In genomic region chr1:114388432-114389003, GRCh38 we compare ENCODE assay signal across 1 cellular context.
TF ChIP-seq lines count a peak whose summit lies in the region.

No MANE protein-coding gene starts in this region.

TF ChIP-seq in K562, 482 proteins besides CTCF, POLR2A, EP300 and RAD21 (continued from another document and continues in another):
- TF ChIP-seq, protein P1, sequence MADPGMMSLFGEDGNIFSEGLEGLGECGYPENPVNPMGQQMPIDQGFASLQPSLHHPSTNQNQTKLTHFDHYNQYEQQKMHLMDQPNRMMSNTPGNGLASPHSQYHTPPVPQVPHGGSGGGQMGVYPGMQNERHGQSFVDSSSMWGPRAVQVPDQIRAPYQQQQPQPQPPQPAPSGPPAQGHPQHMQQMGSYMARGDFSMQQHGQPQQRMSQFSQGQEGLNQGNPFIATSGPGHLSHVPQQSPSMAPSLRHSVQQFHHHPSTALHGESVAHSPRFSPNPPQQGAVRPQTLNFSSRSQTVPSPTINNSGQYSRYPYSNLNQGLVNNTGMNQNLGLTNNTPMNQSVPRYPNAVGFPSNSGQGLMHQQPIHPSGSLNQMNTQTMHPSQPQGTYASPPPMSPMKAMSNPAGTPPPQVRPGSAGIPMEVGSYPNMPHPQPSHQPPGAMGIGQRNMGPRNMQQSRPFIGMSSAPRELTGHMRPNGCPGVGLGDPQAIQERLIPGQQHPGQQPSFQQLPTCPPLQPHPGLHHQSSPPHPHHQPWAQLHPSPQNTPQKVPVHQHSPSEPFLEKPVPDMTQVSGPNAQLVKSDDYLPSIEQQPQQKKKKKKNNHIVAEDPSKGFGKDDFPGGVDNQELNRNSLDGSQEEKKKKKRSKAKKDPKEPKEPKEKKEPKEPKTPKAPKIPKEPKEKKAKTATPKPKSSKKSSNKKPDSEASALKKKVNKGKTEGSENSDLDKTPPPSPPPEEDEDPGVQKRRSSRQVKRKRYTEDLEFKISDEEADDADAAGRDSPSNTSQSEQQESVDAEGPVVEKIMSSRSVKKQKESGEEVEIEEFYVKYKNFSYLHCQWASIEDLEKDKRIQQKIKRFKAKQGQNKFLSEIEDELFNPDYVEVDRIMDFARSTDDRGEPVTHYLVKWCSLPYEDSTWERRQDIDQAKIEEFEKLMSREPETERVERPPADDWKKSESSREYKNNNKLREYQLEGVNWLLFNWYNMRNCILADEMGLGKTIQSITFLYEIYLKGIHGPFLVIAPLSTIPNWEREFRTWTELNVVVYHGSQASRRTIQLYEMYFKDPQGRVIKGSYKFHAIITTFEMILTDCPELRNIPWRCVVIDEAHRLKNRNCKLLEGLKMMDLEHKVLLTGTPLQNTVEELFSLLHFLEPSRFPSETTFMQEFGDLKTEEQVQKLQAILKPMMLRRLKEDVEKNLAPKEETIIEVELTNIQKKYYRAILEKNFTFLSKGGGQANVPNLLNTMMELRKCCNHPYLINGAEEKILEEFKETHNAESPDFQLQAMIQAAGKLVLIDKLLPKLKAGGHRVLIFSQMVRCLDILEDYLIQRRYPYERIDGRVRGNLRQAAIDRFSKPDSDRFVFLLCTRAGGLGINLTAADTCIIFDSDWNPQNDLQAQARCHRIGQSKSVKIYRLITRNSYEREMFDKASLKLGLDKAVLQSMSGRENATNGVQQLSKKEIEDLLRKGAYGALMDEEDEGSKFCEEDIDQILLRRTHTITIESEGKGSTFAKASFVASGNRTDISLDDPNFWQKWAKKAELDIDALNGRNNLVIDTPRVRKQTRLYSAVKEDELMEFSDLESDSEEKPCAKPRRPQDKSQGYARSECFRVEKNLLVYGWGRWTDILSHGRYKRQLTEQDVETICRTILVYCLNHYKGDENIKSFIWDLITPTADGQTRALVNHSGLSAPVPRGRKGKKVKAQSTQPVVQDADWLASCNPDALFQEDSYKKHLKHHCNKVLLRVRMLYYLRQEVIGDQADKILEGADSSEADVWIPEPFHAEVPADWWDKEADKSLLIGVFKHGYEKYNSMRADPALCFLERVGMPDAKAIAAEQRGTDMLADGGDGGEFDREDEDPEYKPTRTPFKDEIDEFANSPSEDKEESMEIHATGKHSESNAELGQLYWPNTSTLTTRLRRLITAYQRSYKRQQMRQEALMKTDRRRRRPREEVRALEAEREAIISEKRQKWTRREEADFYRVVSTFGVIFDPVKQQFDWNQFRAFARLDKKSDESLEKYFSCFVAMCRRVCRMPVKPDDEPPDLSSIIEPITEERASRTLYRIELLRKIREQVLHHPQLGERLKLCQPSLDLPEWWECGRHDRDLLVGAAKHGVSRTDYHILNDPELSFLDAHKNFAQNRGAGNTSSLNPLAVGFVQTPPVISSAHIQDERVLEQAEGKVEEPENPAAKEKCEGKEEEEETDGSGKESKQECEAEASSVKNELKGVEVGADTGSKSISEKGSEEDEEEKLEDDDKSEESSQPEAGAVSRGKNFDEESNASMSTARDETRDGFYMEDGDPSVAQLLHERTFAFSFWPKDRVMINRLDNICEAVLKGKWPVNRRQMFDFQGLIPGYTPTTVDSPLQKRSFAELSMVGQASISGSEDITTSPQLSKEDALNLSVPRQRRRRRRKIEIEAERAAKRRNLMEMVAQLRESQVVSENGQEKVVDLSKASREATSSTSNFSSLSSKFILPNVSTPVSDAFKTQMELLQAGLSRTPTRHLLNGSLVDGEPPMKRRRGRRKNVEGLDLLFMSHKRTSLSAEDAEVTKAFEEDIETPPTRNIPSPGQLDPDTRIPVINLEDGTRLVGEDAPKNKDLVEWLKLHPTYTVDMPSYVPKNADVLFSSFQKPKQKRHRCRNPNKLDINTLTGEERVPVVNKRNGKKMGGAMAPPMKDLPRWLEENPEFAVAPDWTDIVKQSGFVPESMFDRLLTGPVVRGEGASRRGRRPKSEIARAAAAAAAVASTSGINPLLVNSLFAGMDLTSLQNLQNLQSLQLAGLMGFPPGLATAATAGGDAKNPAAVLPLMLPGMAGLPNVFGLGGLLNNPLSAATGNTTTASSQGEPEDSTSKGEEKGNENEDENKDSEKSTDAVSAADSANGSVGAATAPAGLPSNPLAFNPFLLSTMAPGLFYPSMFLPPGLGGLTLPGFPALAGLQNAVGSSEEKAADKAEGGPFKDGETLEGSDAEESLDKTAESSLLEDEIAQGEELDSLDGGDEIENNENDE (IDR thresholded peaks at IDR 0.05; ENCODE audit: low read depth, low read length): no peak
- TF ChIP-seq NFIC (IDR thresholded peaks at IDR 0.05) (peak; percentile 87), IRF2 (CRISPR knock-in tag; IDR thresholded peaks at IDR 0.05) (no peak), KAT8 (IDR thresholded peaks at IDR 0.05; ENCODE audit: low read depth) (no peak), SMAD4 (CRISPR knock-in tag; conservative IDR thresholded peaks at IDR 0.05) (peak; percentile 86), KDM4B (IDR thresholded peaks at IDR 0.05; ENCODE audit: borderline replicate concordance in 2 of 2, low read depth in 1 of 2) (no peak), POLR3G (IDR thresholded peaks at IDR 0.05; ENCODE audit: extremely low read depth, insufficient read length, insufficient replicate concordance) (no peak), MEIS2 (IDR thresholded peaks at IDR 0.05; ENCODE audit: partially characterized antibody) (peak; percentile 99), ARID1B (IDR thresholded peaks at IDR 0.05) (peak; percentile 99), MLLT1 (IDR thresholded peaks at IDR 0.05) (peak; percentile 21 to 53; a peak in 2 of 4 replicates), BHLHE40 (IDR thresholded peaks at IDR 0.05; ENCODE audit: low read length) (no peak), EGR1 (conservative IDR thresholded peaks at IDR 0.05) (peak; percentile 43), CCNT2 (IDR thresholded peaks at IDR 0.05; ENCODE audit: borderline replicate concordance, extremely low read depth, insufficient read length, low read depth, low read length) (peak; percentile 91), SIN3A (IDR thresholded peaks at IDR 0.05; ENCODE audit: borderline replicate concordance in 2 of 2, control insufficient read depth in 1 of 2, low read depth in 2 of 2, low read length in 2 of 2) (no peak), CREBBP (IDR thresholded peaks at IDR 0.05; ENCODE audit: low read depth, low read length) (no peak), BCOR (IDR thresholded peaks at IDR 0.05) (peak; percentile 50; the same call in 1 of the 2 replicates), CXXC5 (CRISPR knock-in tag; IDR thresholded peaks at IDR 0.05) (peak; percentile 61), GABPA (tag; conservative IDR thresholded peaks at IDR 0.05; ENCODE audit: low read depth) (no peak), YY1 (IDR thresholded peaks at IDR 0.05; ENCODE audit: borderline replicate concordance in 1 of 3, control insufficient read depth in 1 of 3, extremely low read depth in 1 of 3, insufficient read depth in 3 of 3, insufficient read length in 1 of 3, insufficient replicate concordance in 2 of 3, low read depth in 1 of 3, low read length in 2 of 3) (no peak), ZHX1 (conservative IDR thresholded peaks at IDR 0.05; ENCODE audit: low read length) (no peak), ZFP1 (CRISPR knock-in tag; IDR thresholded peaks at IDR 0.05) (peak; percentile 38; the same call in 1 of the 2 replicates), MCM2 (IDR thresholded peaks at IDR 0.05; ENCODE audit: low read depth) (no peak), ZNF583 (CRISPR knock-in tag; IDR thresholded peaks at IDR 0.05) (no peak), ZNF668 (CRISPR knock-in tag; IDR thresholded peaks at IDR 0.05) (peak; percentile 31; the same call in 1 of the 2 replicates), MNT (conservative IDR thresholded peaks at IDR 0.05) (peak; percentile 38 to 71; a peak in 2 of 4 replicates), HOXB6 (CRISPR knock-in tag; IDR thresholded peaks at IDR 0.05; ENCODE audit: borderline replicate concordance) (no peak), ZFP36 (IDR thresholded peaks at IDR 0.05; ENCODE audit: low read depth, low read length, partially characterized antibody) (no peak), E2F3 (CRISPR knock-in tag; IDR thresholded peaks at IDR 0.05) (no peak), ZBTB11 (CRISPR knock-in tag; IDR thresholded peaks at IDR 0.05) (peak in 1 of 3 experiments; percentile 66; a peak in 2 of 6 replicates)
- TF ChIP-seq, protein P2, sequence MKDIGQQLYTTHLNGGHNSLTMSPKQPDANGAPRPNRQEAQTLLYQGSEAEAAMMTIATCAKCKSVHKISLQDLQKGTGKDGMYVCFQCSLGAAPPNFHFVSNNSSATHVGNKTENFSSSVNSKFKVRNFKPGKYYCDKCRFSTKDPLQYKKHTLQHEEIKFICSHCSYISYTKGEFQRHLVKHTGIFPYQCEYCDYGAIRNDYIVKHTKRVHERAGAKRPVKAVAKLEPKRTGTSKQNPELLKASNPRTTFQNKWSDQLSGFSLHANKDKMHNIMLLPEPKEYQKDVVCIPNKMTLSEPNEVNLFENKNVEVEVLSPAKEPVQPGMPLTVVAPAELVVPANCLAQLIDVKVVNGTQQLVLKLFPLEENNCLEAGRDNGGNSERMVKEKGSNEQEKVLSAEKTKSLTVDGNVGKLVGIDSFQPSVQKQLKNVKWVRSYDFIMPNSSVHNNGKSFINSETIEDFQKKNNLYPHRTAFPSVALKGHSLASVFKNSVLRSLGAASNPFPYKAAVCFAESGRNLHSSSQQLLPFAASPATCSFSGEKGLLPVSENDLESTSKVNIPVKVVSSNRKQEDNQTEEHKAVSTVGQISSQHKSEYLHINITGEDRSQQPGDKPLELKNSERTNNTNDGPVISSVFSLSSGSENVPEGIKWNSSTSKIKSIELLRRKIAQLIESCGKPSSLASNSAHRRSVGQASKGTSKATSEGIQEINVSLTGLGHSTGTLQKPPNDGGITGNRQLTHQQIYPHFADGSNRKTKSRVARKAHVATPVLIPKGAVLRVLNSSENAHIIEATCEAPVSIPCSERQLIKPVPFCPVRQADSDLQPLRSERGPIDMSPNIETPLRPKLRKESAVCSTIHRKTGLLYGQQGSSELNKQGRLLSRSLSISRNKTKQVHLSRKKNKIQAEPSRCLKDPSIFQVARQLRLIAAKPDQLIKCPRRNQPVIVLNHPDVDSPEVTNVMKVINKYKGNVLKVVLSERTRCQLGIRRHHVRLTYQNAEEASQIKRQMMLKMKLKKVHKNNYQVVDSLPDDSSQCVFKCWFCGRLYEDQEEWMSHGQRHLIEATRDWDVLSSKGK (CRISPR knock-in tag; IDR thresholded peaks at IDR 0.05): no peak
- TF ChIP-seq, protein P3, sequence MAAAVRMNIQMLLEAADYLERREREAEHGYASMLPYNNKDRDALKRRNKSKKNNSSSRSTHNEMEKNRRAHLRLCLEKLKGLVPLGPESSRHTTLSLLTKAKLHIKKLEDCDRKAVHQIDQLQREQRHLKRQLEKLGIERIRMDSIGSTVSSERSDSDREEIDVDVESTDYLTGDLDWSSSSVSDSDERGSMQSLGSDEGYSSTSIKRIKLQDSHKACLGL (CRISPR knock-in tag; IDR thresholded peaks at IDR 0.05; ENCODE audit: borderline replicate concordance, poor library complexity, severe bottlenecking): no peak
